1 cellular context compared by ENCODE assay signal in the genomic region with DNA sequence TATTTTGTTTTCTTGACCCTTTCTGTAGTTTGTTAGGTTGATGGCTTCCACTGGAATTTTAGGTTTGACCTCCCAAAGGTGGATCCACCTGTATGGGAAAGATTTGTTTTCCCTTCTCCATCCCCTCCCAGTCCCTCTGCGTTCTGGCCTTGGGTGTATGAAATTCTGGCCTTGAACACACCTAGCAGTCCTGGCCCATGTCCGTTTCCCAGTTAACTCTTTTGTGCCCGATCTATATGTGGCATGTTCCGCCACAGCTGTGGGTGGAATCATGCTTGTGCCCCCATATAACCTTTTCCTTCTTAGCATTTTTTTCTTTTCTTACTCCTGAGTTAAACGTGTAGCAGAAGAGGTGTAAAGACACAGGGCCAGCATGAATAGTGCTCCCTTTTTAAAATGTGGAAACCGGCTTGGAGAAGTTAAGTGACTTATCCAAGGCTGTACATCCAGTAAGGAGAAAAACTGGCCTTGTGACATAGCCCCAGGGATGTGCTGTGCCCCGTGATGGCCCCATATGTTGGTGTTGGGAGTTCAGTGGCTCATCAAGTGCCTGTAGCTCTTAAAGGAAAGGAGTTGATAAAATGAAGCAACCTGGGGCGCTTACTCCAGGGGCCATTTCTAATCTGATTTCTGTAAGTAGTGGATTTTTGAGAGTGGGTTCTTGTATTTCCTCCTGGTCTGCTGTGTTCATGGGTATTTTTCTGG.
A peak's percentile ranks its signal among the peaks of the same experiment; 100 is the strongest.
TF ChIP-seq lines count a peak whose summit lies in the region.

No MANE protein-coding gene starts in this region.

TF ChIP-seq in HepG2, 621 proteins besides CTCF, POLR2A, EP300 and RAD21 (continued from another document and continues in another):
- TF ChIP-seq, protein P1, sequence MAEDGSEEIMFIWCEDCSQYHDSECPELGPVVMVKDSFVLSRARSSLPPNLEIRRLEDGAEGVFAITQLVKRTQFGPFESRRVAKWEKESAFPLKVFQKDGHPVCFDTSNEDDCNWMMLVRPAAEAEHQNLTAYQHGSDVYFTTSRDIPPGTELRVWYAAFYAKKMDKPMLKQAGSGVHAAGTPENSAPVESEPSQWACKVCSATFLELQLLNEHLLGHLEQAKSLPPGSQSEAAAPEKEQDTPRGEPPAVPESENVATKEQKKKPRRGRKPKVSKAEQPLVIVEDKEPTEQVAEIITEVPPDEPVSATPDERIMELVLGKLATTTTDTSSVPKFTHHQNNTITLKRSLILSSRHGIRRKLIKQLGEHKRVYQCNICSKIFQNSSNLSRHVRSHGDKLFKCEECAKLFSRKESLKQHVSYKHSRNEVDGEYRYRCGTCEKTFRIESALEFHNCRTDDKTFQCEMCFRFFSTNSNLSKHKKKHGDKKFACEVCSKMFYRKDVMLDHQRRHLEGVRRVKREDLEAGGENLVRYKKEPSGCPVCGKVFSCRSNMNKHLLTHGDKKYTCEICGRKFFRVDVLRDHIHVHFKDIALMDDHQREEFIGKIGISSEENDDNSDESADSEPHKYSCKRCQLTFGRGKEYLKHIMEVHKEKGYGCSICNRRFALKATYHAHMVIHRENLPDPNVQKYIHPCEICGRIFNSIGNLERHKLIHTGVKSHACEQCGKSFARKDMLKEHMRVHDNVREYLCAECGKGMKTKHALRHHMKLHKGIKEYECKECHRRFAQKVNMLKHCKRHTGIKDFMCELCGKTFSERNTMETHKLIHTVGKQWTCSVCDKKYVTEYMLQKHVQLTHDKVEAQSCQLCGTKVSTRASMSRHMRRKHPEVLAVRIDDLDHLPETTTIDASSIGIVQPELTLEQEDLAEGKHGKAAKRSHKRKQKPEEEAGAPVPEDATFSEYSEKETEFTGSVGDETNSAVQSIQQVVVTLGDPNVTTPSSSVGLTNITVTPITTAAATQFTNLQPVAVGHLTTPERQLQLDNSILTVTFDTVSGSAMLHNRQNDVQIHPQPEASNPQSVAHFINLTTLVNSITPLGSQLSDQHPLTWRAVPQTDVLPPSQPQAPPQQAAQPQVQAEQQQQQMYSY (CRISPR knock-in tag; IDR thresholded peaks at IDR 0.05): peak; percentile 72; the same call in 1 of the 2 replicates
- no peak for TF ChIP-seq ZFP36L1 (CRISPR knock-in tag; IDR thresholded peaks at IDR 0.05)
- no peak for TF ChIP-seq MTF1 (CRISPR knock-in tag; IDR thresholded peaks at IDR 0.05)
- TF ChIP-seq, protein P2, sequence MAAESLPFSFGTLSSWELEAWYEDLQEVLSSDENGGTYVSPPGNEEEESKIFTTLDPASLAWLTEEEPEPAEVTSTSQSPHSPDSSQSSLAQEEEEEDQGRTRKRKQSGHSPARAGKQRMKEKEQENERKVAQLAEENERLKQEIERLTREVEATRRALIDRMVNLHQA (CRISPR knock-in tag; IDR thresholded peaks at IDR 0.05): no peak
- peak; percentile 44; the same call in 1 of the 2 replicates for TF ChIP-seq ZMYM4 (CRISPR knock-in tag; IDR thresholded peaks at IDR 0.05)
- no peak for TF ChIP-seq BRCA1 (CRISPR knock-in tag; IDR thresholded peaks at IDR 0.05)
- TF ChIP-seq SRF (IDR thresholded peaks at IDR 0.05; ENCODE audit: low read depth, low read length): no peak
- 0 out of 2 replicates have a peak, but pooled peaks have one; percentile 29 for TF ChIP-seq CBX5 (CRISPR knock-in tag; IDR thresholded peaks at IDR 0.05; ENCODE audit: borderline replicate concordance)
- no peak for TF ChIP-seq GZF1 (CRISPR knock-in tag; IDR thresholded peaks at IDR 0.05)
- no peak for TF ChIP-seq GABPA (IDR thresholded peaks at IDR 0.05; ENCODE audit: low read depth, low read length)
- 0 out of 2 replicates have a peak, but pooled peaks have one; percentile 17 for TF ChIP-seq GABPA (CRISPR knock-in tag; IDR thresholded peaks at IDR 0.05; ENCODE audit: low read depth)
- TF ChIP-seq SIX1 (CRISPR knock-in tag; IDR thresholded peaks at IDR 0.05; ENCODE audit: borderline replicate concordance): no peak
- TF ChIP-seq MATR3 (CRISPR knock-in tag; IDR thresholded peaks at IDR 0.05): no peak
- TF ChIP-seq TBP (CRISPR knock-in tag; IDR thresholded peaks at IDR 0.05): no peak
- TF ChIP-seq PITX1 (CRISPR knock-in tag; IDR thresholded peaks at IDR 0.05): peak; percentile 54; the same call in 1 of the 2 replicates
- TF ChIP-seq, protein P3, sequence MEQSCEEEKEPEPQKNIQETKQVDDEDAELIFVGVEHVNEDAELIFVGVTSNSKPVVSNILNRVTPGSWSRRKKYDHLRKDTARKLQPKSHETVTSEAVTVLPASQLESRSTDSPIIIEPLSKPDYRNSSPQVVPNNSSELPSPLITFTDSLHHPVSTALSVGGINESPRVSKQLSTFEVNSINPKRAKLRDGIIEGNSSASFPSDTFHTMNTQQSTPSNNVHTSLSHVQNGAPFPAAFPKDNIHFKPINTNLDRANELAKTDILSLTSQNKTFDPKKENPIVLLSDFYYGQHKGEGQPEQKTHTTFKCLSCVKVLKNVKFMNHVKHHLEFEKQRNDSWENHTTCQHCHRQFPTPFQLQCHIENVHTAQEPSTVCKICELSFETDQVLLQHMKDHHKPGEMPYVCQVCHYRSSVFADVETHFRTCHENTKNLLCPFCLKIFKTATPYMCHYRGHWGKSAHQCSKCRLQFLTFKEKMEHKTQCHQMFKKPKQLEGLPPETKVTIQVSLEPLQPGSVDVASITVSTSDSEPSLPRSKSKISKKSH (CRISPR knock-in tag; IDR thresholded peaks at IDR 0.05; ENCODE audit: borderline replicate concordance): no peak
- TF ChIP-seq, protein P4, sequence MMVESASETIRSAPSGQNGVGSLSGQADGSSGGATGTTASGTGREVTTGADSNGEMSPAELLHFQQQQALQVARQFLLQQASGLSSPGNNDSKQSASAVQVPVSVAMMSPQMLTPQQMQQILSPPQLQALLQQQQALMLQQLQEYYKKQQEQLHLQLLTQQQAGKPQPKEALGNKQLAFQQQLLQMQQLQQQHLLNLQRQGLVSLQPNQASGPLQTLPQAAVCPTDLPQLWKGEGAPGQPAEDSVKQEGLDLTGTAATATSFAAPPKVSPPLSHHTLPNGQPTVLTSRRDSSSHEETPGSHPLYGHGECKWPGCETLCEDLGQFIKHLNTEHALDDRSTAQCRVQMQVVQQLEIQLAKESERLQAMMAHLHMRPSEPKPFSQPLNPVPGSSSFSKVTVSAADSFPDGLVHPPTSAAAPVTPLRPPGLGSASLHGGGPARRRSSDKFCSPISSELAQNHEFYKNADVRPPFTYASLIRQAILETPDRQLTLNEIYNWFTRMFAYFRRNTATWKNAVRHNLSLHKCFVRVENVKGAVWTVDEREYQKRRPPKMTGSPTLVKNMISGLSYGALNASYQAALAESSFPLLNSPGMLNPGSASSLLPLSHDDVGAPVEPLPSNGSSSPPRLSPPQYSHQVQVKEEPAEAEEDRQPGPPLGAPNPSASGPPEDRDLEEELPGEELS (CRISPR knock-in tag; IDR thresholded peaks at IDR 0.05): peak; percentile 78
- no peak for TF ChIP-seq NR2F1 (CRISPR knock-in tag; IDR thresholded peaks at IDR 0.05)
- peak; percentile 80 for TF ChIP-seq MIXL1 (CRISPR knock-in tag; IDR thresholded peaks at IDR 0.05)
- TF ChIP-seq, protein P5, sequence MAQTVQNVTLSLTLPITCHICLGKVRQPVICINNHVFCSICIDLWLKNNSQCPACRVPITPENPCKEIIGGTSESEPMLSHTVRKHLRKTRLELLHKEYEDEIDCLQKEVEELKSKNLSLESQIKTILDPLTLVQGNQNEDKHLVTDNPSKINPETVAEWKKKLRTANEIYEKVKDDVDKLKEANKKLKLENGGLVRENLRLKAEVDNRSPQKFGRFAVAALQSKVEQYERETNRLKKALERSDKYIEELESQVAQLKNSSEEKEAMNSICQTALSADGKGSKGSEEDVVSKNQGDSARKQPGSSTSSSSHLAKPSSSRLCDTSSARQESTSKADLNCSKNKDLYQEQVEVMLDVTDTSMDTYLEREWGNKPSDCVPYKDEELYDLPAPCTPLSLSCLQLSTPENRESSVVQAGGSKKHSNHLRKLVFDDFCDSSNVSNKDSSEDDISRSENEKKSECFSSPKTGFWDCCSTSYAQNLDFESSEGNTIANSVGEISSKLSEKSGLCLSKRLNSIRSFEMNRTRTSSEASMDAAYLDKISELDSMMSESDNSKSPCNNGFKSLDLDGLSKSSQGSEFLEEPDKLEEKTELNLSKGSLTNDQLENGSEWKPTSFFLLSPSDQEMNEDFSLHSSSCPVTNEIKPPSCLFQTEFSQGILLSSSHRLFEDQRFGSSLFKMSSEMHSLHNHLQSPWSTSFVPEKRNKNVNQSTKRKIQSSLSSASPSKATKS (CRISPR knock-in tag; IDR thresholded peaks at IDR 0.05): no peak
- TF ChIP-seq, protein P6, sequence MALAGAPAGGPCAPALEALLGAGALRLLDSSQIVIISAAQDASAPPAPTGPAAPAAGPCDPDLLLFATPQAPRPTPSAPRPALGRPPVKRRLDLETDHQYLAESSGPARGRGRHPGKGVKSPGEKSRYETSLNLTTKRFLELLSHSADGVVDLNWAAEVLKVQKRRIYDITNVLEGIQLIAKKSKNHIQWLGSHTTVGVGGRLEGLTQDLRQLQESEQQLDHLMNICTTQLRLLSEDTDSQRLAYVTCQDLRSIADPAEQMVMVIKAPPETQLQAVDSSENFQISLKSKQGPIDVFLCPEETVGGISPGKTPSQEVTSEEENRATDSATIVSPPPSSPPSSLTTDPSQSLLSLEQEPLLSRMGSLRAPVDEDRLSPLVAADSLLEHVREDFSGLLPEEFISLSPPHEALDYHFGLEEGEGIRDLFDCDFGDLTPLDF (CRISPR knock-in tag; IDR thresholded peaks at IDR 0.05): no peak
- TF ChIP-seq ZNF589 (CRISPR knock-in tag; conservative IDR thresholded peaks at IDR 0.05): no peak
- TF ChIP-seq CCDC6 (CRISPR knock-in tag; IDR thresholded peaks at IDR 0.05): 0 out of 2 replicates have a peak, but pooled peaks have one; percentile 25
- TF ChIP-seq, protein P7, sequence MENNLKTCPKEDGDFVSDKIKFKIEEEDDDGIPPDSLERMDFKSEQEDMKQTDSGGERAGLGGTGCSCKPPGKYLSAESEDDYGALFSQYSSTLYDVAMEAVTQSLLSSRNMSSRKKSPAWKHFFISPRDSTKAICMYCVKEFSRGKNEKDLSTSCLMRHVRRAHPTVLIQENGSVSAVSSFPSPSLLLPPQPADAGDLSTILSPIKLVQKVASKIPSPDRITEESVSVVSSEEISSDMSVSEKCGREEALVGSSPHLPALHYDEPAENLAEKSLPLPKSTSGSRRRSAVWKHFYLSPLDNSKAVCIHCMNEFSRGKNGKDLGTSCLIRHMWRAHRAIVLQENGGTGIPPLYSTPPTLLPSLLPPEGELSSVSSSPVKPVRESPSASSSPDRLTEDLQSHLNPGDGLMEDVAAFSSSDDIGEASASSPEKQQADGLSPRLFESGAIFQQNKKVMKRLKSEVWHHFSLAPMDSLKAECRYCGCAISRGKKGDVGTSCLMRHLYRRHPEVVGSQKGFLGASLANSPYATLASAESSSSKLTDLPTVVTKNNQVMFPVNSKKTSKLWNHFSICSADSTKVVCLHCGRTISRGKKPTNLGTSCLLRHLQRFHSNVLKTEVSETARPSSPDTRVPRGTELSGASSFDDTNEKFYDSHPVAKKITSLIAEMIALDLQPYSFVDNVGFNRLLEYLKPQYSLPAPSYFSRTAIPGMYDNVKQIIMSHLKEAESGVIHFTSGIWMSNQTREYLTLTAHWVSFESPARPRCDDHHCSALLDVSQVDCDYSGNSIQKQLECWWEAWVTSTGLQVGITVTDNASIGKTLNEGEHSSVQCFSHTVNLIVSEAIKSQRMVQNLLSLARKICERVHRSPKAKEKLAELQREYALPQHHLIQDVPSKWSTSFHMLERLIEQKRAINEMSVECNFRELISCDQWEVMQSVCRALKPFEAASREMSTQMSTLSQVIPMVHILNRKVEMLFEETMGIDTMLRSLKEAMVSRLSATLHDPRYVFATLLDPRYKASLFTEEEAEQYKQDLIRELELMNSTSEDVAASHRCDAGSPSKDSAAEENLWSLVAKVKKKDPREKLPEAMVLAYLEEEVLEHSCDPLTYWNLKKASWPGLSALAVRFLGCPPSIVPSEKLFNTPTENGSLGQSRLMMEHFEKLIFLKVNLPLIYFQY (CRISPR knock-in tag; IDR thresholded peaks at IDR 0.05; ENCODE audit: borderline replicate concordance): no peak; the same call in 1 of the 2 replicates
- peak; percentile 57 for TF ChIP-seq FOXA3 (CRISPR knock-in tag; IDR thresholded peaks at IDR 0.05)
- TF ChIP-seq FOSL1 (CRISPR knock-in tag; IDR thresholded peaks at IDR 0.05; ENCODE audit: borderline replicate concordance): no peak
- no peak for TF ChIP-seq ZNF264 (CRISPR knock-in tag; IDR thresholded peaks at IDR 0.05)
- TF ChIP-seq, protein P8, sequence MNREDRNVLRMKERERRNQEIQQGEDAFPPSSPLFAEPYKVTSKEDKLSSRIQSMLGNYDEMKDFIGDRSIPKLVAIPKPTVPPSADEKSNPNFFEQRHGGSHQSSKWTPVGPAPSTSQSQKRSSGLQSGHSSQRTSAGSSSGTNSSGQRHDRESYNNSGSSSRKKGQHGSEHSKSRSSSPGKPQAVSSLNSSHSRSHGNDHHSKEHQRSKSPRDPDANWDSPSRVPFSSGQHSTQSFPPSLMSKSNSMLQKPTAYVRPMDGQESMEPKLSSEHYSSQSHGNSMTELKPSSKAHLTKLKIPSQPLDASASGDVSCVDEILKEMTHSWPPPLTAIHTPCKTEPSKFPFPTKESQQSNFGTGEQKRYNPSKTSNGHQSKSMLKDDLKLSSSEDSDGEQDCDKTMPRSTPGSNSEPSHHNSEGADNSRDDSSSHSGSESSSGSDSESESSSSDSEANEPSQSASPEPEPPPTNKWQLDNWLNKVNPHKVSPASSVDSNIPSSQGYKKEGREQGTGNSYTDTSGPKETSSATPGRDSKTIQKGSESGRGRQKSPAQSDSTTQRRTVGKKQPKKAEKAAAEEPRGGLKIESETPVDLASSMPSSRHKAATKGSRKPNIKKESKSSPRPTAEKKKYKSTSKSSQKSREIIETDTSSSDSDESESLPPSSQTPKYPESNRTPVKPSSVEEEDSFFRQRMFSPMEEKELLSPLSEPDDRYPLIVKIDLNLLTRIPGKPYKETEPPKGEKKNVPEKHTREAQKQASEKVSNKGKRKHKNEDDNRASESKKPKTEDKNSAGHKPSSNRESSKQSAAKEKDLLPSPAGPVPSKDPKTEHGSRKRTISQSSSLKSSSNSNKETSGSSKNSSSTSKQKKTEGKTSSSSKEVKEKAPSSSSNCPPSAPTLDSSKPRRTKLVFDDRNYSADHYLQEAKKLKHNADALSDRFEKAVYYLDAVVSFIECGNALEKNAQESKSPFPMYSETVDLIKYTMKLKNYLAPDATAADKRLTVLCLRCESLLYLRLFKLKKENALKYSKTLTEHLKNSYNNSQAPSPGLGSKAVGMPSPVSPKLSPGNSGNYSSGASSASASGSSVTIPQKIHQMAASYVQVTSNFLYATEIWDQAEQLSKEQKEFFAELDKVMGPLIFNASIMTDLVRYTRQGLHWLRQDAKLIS (CRISPR knock-in tag; IDR thresholded peaks at IDR 0.05): no peak
- TF ChIP-seq, protein P9, sequence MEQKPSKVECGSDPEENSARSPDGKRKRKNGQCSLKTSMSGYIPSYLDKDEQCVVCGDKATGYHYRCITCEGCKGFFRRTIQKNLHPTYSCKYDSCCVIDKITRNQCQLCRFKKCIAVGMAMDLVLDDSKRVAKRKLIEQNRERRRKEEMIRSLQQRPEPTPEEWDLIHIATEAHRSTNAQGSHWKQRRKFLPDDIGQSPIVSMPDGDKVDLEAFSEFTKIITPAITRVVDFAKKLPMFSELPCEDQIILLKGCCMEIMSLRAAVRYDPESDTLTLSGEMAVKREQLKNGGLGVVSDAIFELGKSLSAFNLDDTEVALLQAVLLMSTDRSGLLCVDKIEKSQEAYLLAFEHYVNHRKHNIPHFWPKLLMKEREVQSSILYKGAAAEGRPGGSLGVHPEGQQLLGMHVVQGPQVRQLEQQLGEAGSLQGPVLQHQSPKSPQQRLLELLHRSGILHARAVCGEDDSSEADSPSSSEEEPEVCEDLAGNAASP (CRISPR knock-in tag; IDR thresholded peaks at IDR 0.05; ENCODE audit: borderline replicate concordance): peak; percentile 81; the same call in 1 of the 2 replicates
- no peak for TF ChIP-seq ZNF333 (CRISPR knock-in tag; IDR thresholded peaks at IDR 0.05; ENCODE audit: borderline replicate concordance)
- no peak for TF ChIP-seq ZNF101 (CRISPR knock-in tag; IDR thresholded peaks at IDR 0.05; ENCODE audit: borderline replicate concordance, low read depth)
